Comparison of ENCODE assay signal across 29 cellular contexts in the genomic region with DNA sequence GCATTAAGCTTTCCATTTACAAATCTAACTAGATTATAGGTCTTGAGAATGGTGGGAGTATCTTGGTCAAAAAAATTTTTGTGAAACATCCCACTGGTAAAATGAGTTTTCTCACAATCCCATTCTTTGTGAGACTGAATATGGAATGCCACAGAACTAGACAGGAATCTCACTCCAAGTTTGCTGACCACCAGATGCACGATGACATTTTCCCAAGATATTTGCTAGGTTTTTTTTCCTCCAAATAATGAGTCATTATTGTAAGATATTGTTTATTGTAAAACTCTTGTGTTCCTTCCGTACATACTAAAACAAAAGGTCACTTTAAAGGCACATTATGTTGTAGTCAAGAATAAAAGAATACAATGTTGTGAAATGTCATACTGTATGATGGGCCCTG. TPM values are rescaled to one million over a fixed set of nuclear protein-coding genes. Genes with fewer than 3 reads are reported as not detected.
DNase-seq lines count a peak whose midpoint lies in the region; TF ChIP-seq lines count a peak whose summit lies in the region.
"Had no signal": no experiment of that assay in that cellular context is flagged by ENCODE, and none has a peak within 500 bp of the region (broad histone marks: within the 10 kb centered on the region; RNA-seq: fewer than 3 reads in every experiment).

No MANE protein-coding gene starts in this region.

- no peak overlapping the region for H2AFZ ChIP-seq in GM23248
- H2AFZ ChIP-seq: GM23338 had no signal

- in situ Hi-C loops in GM23248 (cut with MboI), result no loop called here

- H3K9ac ChIP-seq in GM23248, result no peak overlapping the region
- H3K9ac ChIP-seq: SK-N-SH had no signal

- H3K4me2 ChIP-seq in GM23248 (ENCODE audit: unreplicated experiment), result no peak overlapping the region
- H3K4me2 ChIP-seq: GM23338, SK-N-SH had no signal

- H3K4me3 ChIP-seq in GM23248 (no peak overlapping the region), fibroblast of mammary gland (ENCODE audit: control insufficient read depth, low read depth, low read length) (no peak overlapping the region)
- H3K4me3 ChIP-seq: dorsolateral prefrontal cortex, GM23338, left ventricle myocardium inferior, thyroid gland had no signal

- no peaks in the 10 kb centered on the region for H3K9me2 ChIP-seq in GM23248 (ENCODE audit: insufficient read depth)
- H3K9me2 ChIP-seq: SK-N-SH had no signal

- DNase-seq in GM23248 (peak; percentile 46), amniotic stem cell (lab: John Stamatoyannopoulos, UW) (peak; percentile 8), fibroblast of mammary gland (ENCODE audit: low read depth) (peak; percentile 70), smooth muscle cell of the brain vasculature (ENCODE audit: low read depth, low spot score) (peak; percentile 10), NCI-H774 (lab: John Stamatoyannopoulos, UW) (no peak), NCI-H524 (lab: John Stamatoyannopoulos, UW) (no peak), NCI-H82 treated with DMSO at 0.1 percent for 48 hours (lab: John Stamatoyannopoulos, UW; ENCODE audit: unreplicated experiment) (no peak), substantia nigra (lab: John Stamatoyannopoulos, UW) (no peak)
- DNase-seq: activated CD8-positive, alpha-beta memory T cell treated with anti-CD3 and anti-CD28 coated beads for 24 hours; activated gamma-delta T cell treated with Interleukin-2 at 50 U/mL for 16 hours; activated naive CD8-positive, alpha-beta T cell treated with anti-CD3 and anti-CD28 coated beads, Interleukin-2, amount 50 U/mL, for 24 hours; activated T-cell treated with anti-CD3 and anti-CD28 coated beads, Interleukin-2, amount 50 U/mL, for 1 hour; AML-193; caudate nucleus; CD8-positive, alpha-beta T cell; dorsolateral prefrontal cortex; GF-D8; hippocampal formation; KG1; left ventricle myocardium inferior; naive thymus-derived CD4-positive, alpha-beta T cell; NCI-H510A; occipital lobe; RPMI8226; SK-N-SH; stimulated activated naive CD4-positive, alpha-beta T cell treated with Interleukin-2 at 50 U/mL for 16 hours; T-helper 17 cell; thyroid gland had no signal

- H3K36me3 ChIP-seq in GM23248 (ENCODE audit: low read depth), result peaks cover 40% of the 10 kb centered on the region
- H3K36me3 ChIP-seq: thyroid gland had no signal

- no peaks in the 10 kb centered on the region for H3K79me2 ChIP-seq in GM23248 (ENCODE audit: insufficient read depth)

- H3K27ac ChIP-seq in GM23248 (no peak overlapping the region), substantia nigra (ENCODE audit: low read depth, low read length, poor library complexity, severe bottlenecking) (no peak overlapping the region)
- H3K27ac ChIP-seq: left ventricle myocardium inferior, thyroid gland had no signal

- peaks cover 18% of the 10 kb centered on the region for H3K4me1 ChIP-seq in GM23248 (ENCODE audit: insufficient read depth)
- H3K4me1 ChIP-seq: thyroid gland had no signal

- 60 to 67% methylated on average over 2 of the region's 2 CpGs for WGBS in GM23248 (ENCODE audit: low coverage in 1 of 2, low lambda C conversion rate in 2 of 2, missing lambda C conversion rate in 2 of 2), 2 experiments

- H4K20me1 ChIP-seq in GM23248 (ENCODE audit: insufficient read depth), result no peaks in the 10 kb centered on the region

- no peaks in the 10 kb centered on the region for H3K9me3 ChIP-seq in GM23248 (ENCODE audit: low read depth)
- H3K9me3 ChIP-seq: left ventricle myocardium inferior, SK-N-SH, thyroid gland had no signal

- TF ChIP-seq CTCF in fibroblast of mammary gland (conservative IDR thresholded peaks at IDR 0.05; ENCODE audit: control insufficient read depth, insufficient read depth, low read depth, low read length), result no peak

- peaks cover 19% of the 10 kb centered on the region for H3F3A ChIP-seq in GM23248 (ENCODE audit: insufficient read depth)

- H3K27me3 ChIP-seq in GM23248 (replicated peaks; ENCODE audit: insufficient read depth), result no peaks in the 10 kb centered on the region
- H3K27me3 ChIP-seq: dorsolateral prefrontal cortex, thyroid gland had no signal

RNA-seq across cellular contexts. Expression of a gene that starts 53.9 kb away (rescaled TPM):
- 58.0 and 80.2 TPM in 2 replicates for total RNA-seq in GM23248 (2014; rRNA removed; shearing (Covaris generic))
- 60.1 and 61.9 TPM in 2 replicates for polyA plus RNA-seq in GM23248 (2016; fragmentation: Nextera tagmentation; extraction: Ambion mirVana)

RNA-seq across cellular contexts. Expression of a gene that starts 55.3 kb away (rescaled TPM):
- 26.8 and 26.9 TPM in 2 replicates for total RNA-seq in GM23248 (2014; rRNA removed; shearing (Covaris generic))
- polyA plus RNA-seq in GM23248 (2016; fragmentation: Nextera tagmentation; extraction: Ambion mirVana), result 28.4 and 29.8 TPM in 2 replicates

Comparison
In these comparisons a context has a peak if more than half of its experiments do, and no peak if none do; other contexts are left out.
1. DNase-seq: peak in GM23248 (single experiment), amniotic stem cell (single experiment), fibroblast of mammary gland (single experiment) and smooth muscle cell of the brain vasculature (single experiment); none in NCI-H774 (single experiment), NCI-H524 (0 of 2), NCI-H82 treated with DMSO at 0.1 percent for 48 hours (single experiment) and substantia nigra (0 of 49).